Comparison of ENCODE assay signal across 22 cellular contexts in genomic region chr1:20630730-20631129, GRCh38. TPM values are rescaled to one million over a fixed set of nuclear protein-coding genes. Genes with fewer than 3 reads are reported as not detected.
DNase-seq lines count a peak whose midpoint lies in the region; ATAC-seq, FAIRE-seq and TF ChIP-seq lines count a peak whose summit lies in the region.
"Had no signal": no experiment of that assay in that cellular context is flagged by ENCODE, and none has a peak within 500 bp of the region (broad histone marks: within the 10 kb centered on the region; RNA-seq: fewer than 3 reads in every experiment).

No MANE protein-coding gene starts in this region.

- peaks cover 12% of the 10 kb centered on the region in 2 experiments; a peak in 4 of 5 replicates for H3K4me1 ChIP-seq in K562 (replicated peaks in 1 of 2; ENCODE audit: control insufficient read depth in 2 of 2, insufficient read depth in 2 of 2, low read length in 2 of 2)
- H3K4me1 ChIP-seq: BE2C had no signal

- H3K4me2 ChIP-seq in K562 (ENCODE audit: insufficient read depth, low read length): no peak overlapping the region

- H3K36me3 ChIP-seq in K562 (ENCODE audit: control insufficient read depth, insufficient read depth, low read length): no peaks in the 10 kb centered on the region
- H3K36me3 ChIP-seq: BE2C had no signal

- peak; percentile 63 for FAIRE-seq in K562 (lab: Jason Lieb, UNC)
- FAIRE-seq: GM12892, GM18507 had no signal

- no peak for DNase-seq in natural killer cell
- no peak for DNase-seq in natural killer cell treated with Interleukin-12 subunit alpha and Interleukin-12 subunit beta and Interleukin-15 and Interleukin-18, amount 100 ng/mL, for 72 hours (ENCODE audit: low spot score)
- DNase-seq in K562 (ENCODE audit: extremely low read depth in 1 of 4, low spot score in 3 of 4): peak in 2 of 4 experiments; percentile 14 to 68
- peak; percentile 24 for DNase-seq in fibroblast of the aortic adventitia (ENCODE audit: low read depth)
- DNase-seq: 8988T; ACHN; BE2C; C1 segment of cervical spinal cord; CD4-positive, alpha-beta memory T cell; DMS153; DMS79; GDM1; GOT3; H9; KG1 had no signal

- CTCF ChIA-PET in K562 (lab: Yijun Ruan, JAX; ENCODE audit: low intra/inter-chr PET ratio): no interaction called here

- no peaks in the 10 kb centered on the region for H3K36me3 Mint-ChIP-seq in natural killer cell
- H3K36me3 Mint-ChIP-seq in natural killer cell treated with Interleukin-12 subunit alpha and Interleukin-12 subunit beta and Interleukin-15 and Interleukin-18, amount 100 ng/mL, for 72 hours: no peaks in the 10 kb centered on the region
- H3K36me3 Mint-ChIP-seq: IgD-negative memory B cell had no signal

- no peaks in the 10 kb centered on the region for H3K9me3 Mint-ChIP-seq in natural killer cell
- no peaks in the 10 kb centered on the region for H3K9me3 Mint-ChIP-seq in natural killer cell treated with Interleukin-12 subunit alpha and Interleukin-12 subunit beta and Interleukin-15 and Interleukin-18, amount 100 ng/mL, for 72 hours

- no peaks in the 10 kb centered on the region for H3K9me3 ChIP-seq in K562 (replicated peaks; ENCODE audit: control insufficient read depth, insufficient read depth, low read depth, low read length)
- H3K9me3 ChIP-seq: BE2C had no signal

- no TSS peak for BruUV-seq in K562 (replicated peaks; lab: Mats Ljungman, UMichigan)

- H4K20me1 ChIP-seq in K562 (replicated peaks; ENCODE audit: control insufficient read depth, insufficient read depth, low read length): no peaks in the 10 kb centered on the region

- no peak for TF ChIP-seq RAD21 in K562 (CRISPR knock-in tag; conservative IDR thresholded peaks at IDR 0.05 in 1 of 2, IDR thresholded peaks at IDR 0.05 in 1 of 2)

- WGBS in K562 (ENCODE audit: insufficient coverage, low coverage, missing lambda C conversion rate): 2% methylated on average over 4 of the region's 4 CpGs

- H2AFZ ChIP-seq in K562 (ENCODE audit: low read depth, low read length): peak overlapping the region; percentile 74

- peak overlapping the region; percentile 35 for H3K4me3 Mint-ChIP-seq in natural killer cell
- no peak overlapping the region for H3K4me3 Mint-ChIP-seq in natural killer cell treated with Interleukin-12 subunit alpha and Interleukin-12 subunit beta and Interleukin-15 and Interleukin-18, amount 100 ng/mL, for 72 hours
- H3K4me3 Mint-ChIP-seq: H9 had no signal

- no peak for TF ChIP-seq EP300 in K562 (IDR thresholded peaks at IDR 0.05; ENCODE audit: low read length)

- H3K27ac Mint-ChIP-seq in natural killer cell: no peak overlapping the region
- no peak overlapping the region for H3K27ac Mint-ChIP-seq in natural killer cell treated with Interleukin-12 subunit alpha and Interleukin-12 subunit beta and Interleukin-15 and Interleukin-18, amount 100 ng/mL, for 72 hours
- H3K27ac Mint-ChIP-seq: CD4-positive, alpha-beta memory T cell; H9 had no signal

- H3K9me1 ChIP-seq in K562 (ENCODE audit: control insufficient read depth, insufficient read depth, low read length): no peaks in the 10 kb centered on the region

- TF ChIP-seq CTCF in natural killer cell (IDR thresholded peaks at IDR 0.05): no peak
- no peak for TF ChIP-seq CTCF in K562 (IDR thresholded peaks at IDR 0.05 in 2 of 3, conservative IDR thresholded peaks at IDR 0.05 in 1 of 3; ENCODE audit: insufficient read depth in 2 of 3, low read depth in 1 of 3, low read length in 3 of 3)
- TF ChIP-seq CTCF in fibroblast of the aortic adventitia (IDR thresholded peaks at IDR 0.05; ENCODE audit: insufficient read depth, low read length): no peak

- H3K4me3 ChIP-seq in K562: no peak overlapping the region
- no peak overlapping the region for H3K4me3 ChIP-seq in fibroblast of the aortic adventitia (ENCODE audit: low read depth, low read length)

- H3K27ac ChIP-seq in K562 (ENCODE audit: extremely low read depth, low read depth, low read length): no peak overlapping the region; the same call in 2 of the 3 replicates
- H3K27ac ChIP-seq: HL-60 had no signal

- peaks cover 0 to 3% of the 10 kb centered on the region in 2 experiments; a peak in 1 of 5 replicates for H3K27me3 ChIP-seq in K562 (ENCODE audit: control insufficient read depth in 2 of 2, insufficient read depth in 2 of 2, low read length in 2 of 2)
- H3K27me3 ChIP-seq: BE2C had no signal

- TF ChIP-seq POLR2A in K562 (conservative IDR thresholded peaks at IDR 0.05): no peak

- H3K4me1 Mint-ChIP-seq in natural killer cell: peaks cover 8 to 10% of the 10 kb centered on the region in 2 donors
- H3K4me1 Mint-ChIP-seq in natural killer cell treated with Interleukin-12 subunit alpha and Interleukin-12 subunit beta and Interleukin-15 and Interleukin-18, amount 100 ng/mL, for 72 hours (ENCODE audit: low read depth in 2 of 2): peaks cover 8 to 12% of the 10 kb centered on the region in 2 donors

- ATAC-seq in natural killer cell (no peak), K562 (no peak), GM19035 (IDR thresholded peaks at IDR 0.05; ENCODE audit: unreplicated experiment) (no peak), HG03280 (IDR thresholded peaks at IDR 0.05; ENCODE audit: unreplicated experiment) (no peak), SK-N-SH treated with all-trans-retinoic acid at 6 μM for 48 hours (no peak)
- ATAC-seq in natural killer cell treated with Interleukin-12 subunit alpha and Interleukin-12 subunit beta and Interleukin-15 and Interleukin-18, amount 100 ng/mL, for 72 hours: no peak

- POLR2A ChIA-PET in K562 (lab: Yijun Ruan, JAX): interaction anchor here (0.6 to 1.8 kb wide), 4 partner anchors 10 to 21 kb away, joined by 3 to 5 read pairs (median 4); no protein-coding TSS in a partner anchor

- peaks cover 7 to 21% of the 10 kb centered on the region in 2 donors for H3K27me3 Mint-ChIP-seq in natural killer cell (ENCODE audit: low read depth in 2 of 2)
- peaks cover 7 to 13% of the 10 kb centered on the region in 2 donors for H3K27me3 Mint-ChIP-seq in natural killer cell treated with Interleukin-12 subunit alpha and Interleukin-12 subunit beta and Interleukin-15 and Interleukin-18, amount 100 ng/mL, for 72 hours

- in situ Hi-C loops in K562 (cut with MboI): no loop called here

- H3K9ac ChIP-seq in K562 (ENCODE audit: insufficient read depth in 1 of 2, low read depth in 2 of 2, low read length in 2 of 2): no peak overlapping the region

- intact Hi-C loops in natural killer cell (cut with micrococcal nuclease) (no loop called here), K562 (cut with micrococcal nuclease) (no loop called here)

- H3K79me2 ChIP-seq in K562 (ENCODE audit: control insufficient read depth, insufficient read depth, low read length): no peaks in the 10 kb centered on the region

RNA-seq across cellular contexts. Expression of gene PINK1, which starts 2.5 kb away (rescaled TPM):
- total RNA-seq in natural killer cell: 10 to 100 TPM; 10.8 to 16.2 (median 15.0) TPM
- total RNA-seq in natural killer cell treated with Interleukin-12 subunit alpha and Interleukin-12 subunit beta and Interleukin-15 and Interleukin-18, amount 100 ng/mL, for 72 hours: 1 to 10 TPM; 3.8 to 4.7 TPM
- total RNA-seq in K562 (2011; cell fraction: chromatin; rRNA removed; ENCODE audit: low replicate concordance): 7.4 and 10.6 TPM in 2 replicates
- 5.8 and 8.2 TPM in 2 replicates for total RNA-seq in K562 (2011; cell fraction: nucleolus; rRNA removed)
- 7.4 and 8.1 TPM in 2 replicates for total RNA-seq in K562 (2011; cell fraction: nucleoplasm; rRNA removed)
- total RNA-seq in K562 (2014; rRNA removed): 11.3 and 12.9 TPM in 2 replicates
- 5.7 and 6.2 TPM in 2 replicates for total RNA-seq in K562 (2014; rRNA removed; fragmentation: Illumina TruSeq; extraction: Trizol)
- 5.9 and 6.5 TPM in 2 replicates for total RNA-seq in K562 (2015; rRNA removed; fragmentation: Illumina TruSeq; extraction: Trizol)
- 9.3 and 9.5 TPM in 2 replicates for total RNA-seq in K562 (2021)
- 6.8 and 9.3 TPM in 2 replicates for polyA plus RNA-seq in K562 (2011; rRNA removed)
- 8.0 and 11.3 TPM in 2 replicates for polyA plus RNA-seq in K562 (2011; cell fraction: cytosol; rRNA removed)
- polyA plus RNA-seq in K562 (2011; cell fraction: nucleus; rRNA removed): 5.3 and 5.6 TPM in 2 replicates
- polyA plus RNA-seq in K562 (2012): 9.1 and 27.2 TPM in 2 replicates
- polyA plus RNA-seq in K562 (2014; fragmentation: Illumina TruSeq; extraction: Trizol): 7.6 and 9.9 TPM in 2 replicates
- 1 to 10 TPM; 1.5 to 2.2 TPM for polyA plus RNA-seq in K562 (2014; fragmentation: Nextera tagmentation; extraction: Ambion mirVana)
- polyA plus RNA-seq in K562 (2014; rRNA removed): 10.2 and 10.5 TPM in 2 replicates
- polyA minus RNA-seq in K562 (2011; rRNA and poly(A)+ RNA removed): 4.9 TPM in 2 replicates
- polyA minus RNA-seq in K562 (2011; cell fraction: cytosol; rRNA and poly(A)+ RNA removed): 3.1 and 4.2 TPM in 2 replicates
- 1.5 and 2.2 TPM in 2 replicates for polyA minus RNA-seq in K562 (2011; cell fraction: nucleus; rRNA and poly(A)+ RNA removed)
- total RNA-seq in fibroblast of the aortic adventitia (ENCODE audit: low replicate concordance): 38.1 and 43.0 TPM in 2 replicates

RNA-seq across cellular contexts. Expression of gene DDOST, which starts 30.4 kb away (rescaled TPM):
- total RNA-seq in natural killer cell: 100 to 1,000 TPM; 137 to 158 (median 153) TPM
- total RNA-seq in natural killer cell treated with Interleukin-12 subunit alpha and Interleukin-12 subunit beta and Interleukin-15 and Interleukin-18, amount 100 ng/mL, for 72 hours: 100 to 1,000 TPM; 176 to 227 TPM
- 175 and 296 TPM in 2 replicates for total RNA-seq in K562 (2011; cell fraction: chromatin; rRNA removed; ENCODE audit: low replicate concordance)
- 446 and 467 TPM in 2 replicates for total RNA-seq in K562 (2011; cell fraction: nucleolus; rRNA removed)
- 312 and 382 TPM in 2 replicates for total RNA-seq in K562 (2011; cell fraction: nucleoplasm; rRNA removed)
- 209 and 254 TPM in 2 replicates for total RNA-seq in K562 (2014; rRNA removed)
- 148 and 173 TPM in 2 replicates for total RNA-seq in K562 (2014; rRNA removed; fragmentation: Illumina TruSeq; extraction: Trizol)
- total RNA-seq in K562 (2015; rRNA removed; fragmentation: Illumina TruSeq; extraction: Trizol): 240 and 241 TPM in 2 replicates
- 204 and 214 TPM in 2 replicates for total RNA-seq in K562 (2021)
- polyA plus RNA-seq in K562 (2011; rRNA removed): 260 and 287 TPM in 2 replicates
- 342 and 406 TPM in 2 replicates for polyA plus RNA-seq in K562 (2011; cell fraction: cytosol; rRNA removed)
- polyA plus RNA-seq in K562 (2011; cell fraction: nucleus; rRNA removed): 69.7 and 99.0 TPM in 2 replicates
- 227 and 356 TPM in 2 replicates for polyA plus RNA-seq in K562 (2012)
- polyA plus RNA-seq in K562 (2014; fragmentation: Illumina TruSeq; extraction: Trizol): 255 and 267 TPM in 2 replicates
- 100 to 1,000 TPM; 185 to 306 TPM for polyA plus RNA-seq in K562 (2014; fragmentation: Nextera tagmentation; extraction: Ambion mirVana)
- polyA plus RNA-seq in K562 (2014; rRNA removed): 222 and 268 TPM in 2 replicates
- polyA minus RNA-seq in K562 (2011; rRNA and poly(A)+ RNA removed): 217 and 219 TPM in 2 replicates
- 93.0 and 124 TPM in 2 replicates for polyA minus RNA-seq in K562 (2011; cell fraction: cytosol; rRNA and poly(A)+ RNA removed)
- polyA minus RNA-seq in K562 (2011; cell fraction: nucleus; rRNA and poly(A)+ RNA removed): 35.7 and 64.2 TPM in 2 replicates
- total RNA-seq in fibroblast of the aortic adventitia (ENCODE audit: low replicate concordance): 54.0 and 183 TPM in 2 replicates

RNA-seq across cellular contexts. Expression of gene CDA, which starts 41.8 kb away (rescaled TPM):
- total RNA-seq in natural killer cell (1 to 10 TPM in 2 of 3 donors, not detected in 1; 1.4 to 5.3 TPM), K562 (2014; rRNA removed) (not detected in 2 replicates), K562 (2014; rRNA removed; fragmentation: Illumina TruSeq; extraction: Trizol) (not detected in 2 replicates), K562 (2015; rRNA removed; fragmentation: Illumina TruSeq; extraction: Trizol) (not detected in 2 replicates), K562 (2021) (not detected in 2 replicates), fibroblast of the aortic adventitia (ENCODE audit: low replicate concordance) (0.27 TPM in 1 of 2 replicates, not detected in the other)
- not detected for total RNA-seq in natural killer cell treated with Interleukin-12 subunit alpha and Interleukin-12 subunit beta and Interleukin-15 and Interleukin-18, amount 100 ng/mL, for 72 hours
- total RNA-seq in K562 (2011; cell fraction: chromatin; rRNA removed; ENCODE audit: low replicate concordance): not detected in 2 replicates
- not detected in 2 replicates for total RNA-seq in K562 (2011; cell fraction: nucleolus; rRNA removed)
- total RNA-seq in K562 (2011; cell fraction: nucleoplasm; rRNA removed): not detected in 2 replicates
- polyA plus RNA-seq in K562 (2011; rRNA removed) (not detected in 2 replicates), K562 (2014; fragmentation: Illumina TruSeq; extraction: Trizol) (not detected in 2 replicates), K562 (2014; fragmentation: Nextera tagmentation; extraction: Ambion mirVana) (not detected), K562 (2014; rRNA removed) (0.12 TPM in 1 of 2 replicates, not detected in the other)
- not detected in 2 replicates for polyA plus RNA-seq in K562 (2011; cell fraction: cytosol; rRNA removed)
- polyA plus RNA-seq in K562 (2011; cell fraction: nucleus; rRNA removed): not detected in 2 replicates
- 0.10 TPM in 1 of 2 replicates, not detected in the other for polyA plus RNA-seq in K562 (2012)
- not detected in 2 replicates for polyA minus RNA-seq in K562 (2011; rRNA and poly(A)+ RNA removed)
- polyA minus RNA-seq in K562 (2011; cell fraction: cytosol; rRNA and poly(A)+ RNA removed): 1.9 TPM in 1 of 2 replicates, not detected in the other
- polyA minus RNA-seq in K562 (2011; cell fraction: nucleus; rRNA and poly(A)+ RNA removed): not detected in 2 replicates
- total RNA-seq: CD4-positive, alpha-beta memory T cell had no signal
- polyA plus RNA-seq: CD4-positive, alpha-beta memory T cell had no signal
